ENCODE assay signal across 20 cellular contexts in the genomic region with DNA sequence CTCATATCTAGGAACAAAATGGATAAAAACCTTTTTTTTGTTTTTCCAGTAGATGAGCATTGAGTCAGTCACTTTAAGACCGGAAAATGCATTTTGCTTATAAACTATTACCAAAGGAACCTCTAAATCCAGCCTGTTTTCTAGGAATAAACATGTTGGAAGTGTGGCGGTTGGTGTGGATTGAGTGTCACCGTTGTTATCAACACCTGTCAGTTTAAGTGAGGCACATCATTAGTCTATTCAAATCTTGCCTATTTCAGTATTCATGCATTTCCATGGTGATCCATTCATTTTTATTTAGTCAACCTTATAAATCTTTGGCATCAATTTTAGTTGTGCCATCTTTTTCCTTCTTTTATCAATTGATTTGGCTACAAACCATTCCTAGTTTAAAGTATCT. TPM values are rescaled to one million over a fixed set of nuclear protein-coding genes. Genes with fewer than 3 reads are reported as not detected.
DNase-seq lines count a peak whose midpoint lies in the region; TF ChIP-seq lines count a peak whose summit lies in the region.
"Had no signal": no experiment of that assay in that cellular context is flagged by ENCODE, and none has a peak within 500 bp of the region (broad histone marks: within the 10 kb centered on the region; RNA-seq: fewer than 3 reads in every experiment).

No MANE protein-coding gene starts in this region.

- H3K4me1 Mint-ChIP-seq in MCF 10A (ENCODE audit: insufficient read depth, unreplicated experiment), result peaks cover 18% of the 10 kb centered on the region
- H3K4me1 Mint-ChIP-seq in glutamatergic neuron (ENCODE audit: low read depth, unreplicated experiment), result peaks cover 13% of the 10 kb centered on the region

- in situ Hi-C loops in mammary epithelial cell (cut with MboI; ENCODE audit: low sequenced_read_pairs in 2 of 2), result no loop called here

- H3K4me1 ChIP-seq in mammary epithelial cell (ENCODE audit: insufficient read depth, low read length) (peaks cover 14% of the 10 kb centered on the region), testis (no peaks in the 10 kb centered on the region)
- H3K4me1 ChIP-seq in effector memory CD4-positive, alpha-beta T cell (ENCODE audit: control insufficient read depth, insufficient read depth, low read length, poor library complexity, severe bottlenecking), result no peaks in the 10 kb centered on the region

- H3K36me3 ChIP-seq in mammary epithelial cell (ENCODE audit: insufficient read depth, low read length) (no peaks in the 10 kb centered on the region), testis (ENCODE audit: low read depth, missing control alignments) (no peaks in the 10 kb centered on the region)
- H3K36me3 ChIP-seq in effector memory CD4-positive, alpha-beta T cell (ENCODE audit: control insufficient read depth, insufficient read depth, low read length), result no peaks in the 10 kb centered on the region
- H3K36me3 ChIP-seq: BLaER1 had no signal

- POLR2A ChIA-PET in MCF 10A (lab: Yijun Ruan, JAX), result interaction anchor here (1.4 kb wide), 1 partner anchor 23 kb away, joined by 7 read pairs; no protein-coding TSS in a partner anchor

- intact Hi-C loops in MCF 10A (cut with micrococcal nuclease) (loop anchor here (10.0 kb wide), 3 partner anchors 97 to 377 kb away; no protein-coding TSS in a partner anchor), mammary epithelial cell (cut with micrococcal nuclease) (loop anchor here (10.0 kb wide), 1 partner anchor 377 kb away; no protein-coding TSS in a partner anchor), testis (cut with DNase I; ENCODE audit: low total_unique reads) (no loop called here)

- H3K4me3 Mint-ChIP-seq in MCF 10A (ENCODE audit: unreplicated experiment) (peak overlapping the region; percentile 84), glutamatergic neuron (ENCODE audit: unreplicated experiment) (peak overlapping the region; percentile 91)

- TF ChIP-seq CTCF in MCF 10A (IDR thresholded peaks at IDR 0.05; ENCODE audit: unreplicated experiment) (no peak), mammary epithelial cell (conservative IDR thresholded peaks at IDR 0.05 in 1 of 2, IDR thresholded peaks at IDR 0.05 in 1 of 2; ENCODE audit: extremely low read depth in 1 of 2, insufficient read depth in 1 of 2, low read depth in 1 of 2, low read length in 2 of 2) (no peak), glutamatergic neuron (IDR thresholded peaks at IDR 0.05; ENCODE audit: partially characterized antibody, unreplicated experiment) (no peak), testis (IDR thresholded peaks at IDR 0.05) (no peak), coronary artery (IDR thresholded peaks at IDR 0.05) (no peak)

- no peak overlapping the region for H3K9ac ChIP-seq in mammary epithelial cell (ENCODE audit: insufficient read depth, low read length)
- H3K9ac ChIP-seq: BLaER1, KMS-11 had no signal

- no peak overlapping the region for H3K4me2 ChIP-seq in mammary epithelial cell (ENCODE audit: insufficient read depth, low read depth, low read length)
- H3K4me2 ChIP-seq: BLaER1 had no signal

- no peak overlapping the region for H2AFZ ChIP-seq in mammary epithelial cell (ENCODE audit: low read depth, low read length)

- H3K27me3 Mint-ChIP-seq in MCF 10A (ENCODE audit: insufficient read depth, unreplicated experiment) (no peaks in the 10 kb centered on the region), glutamatergic neuron (ENCODE audit: unreplicated experiment) (peaks cover 13% of the 10 kb centered on the region)

- peaks cover 14% of the 10 kb centered on the region for H3K79me2 ChIP-seq in mammary epithelial cell (ENCODE audit: insufficient read depth, low read length)

- WGBS in mammary epithelial cell (ENCODE audit: low coverage, missing lambda C conversion rate), result 95% methylated on average over 3 of the region's 3 CpGs
- WGBS in testis, 2 donors, result 90 to 94% methylated on average over 3 of the region's 3 CpGs

- no peaks in the 10 kb centered on the region for H3K9me3 Mint-ChIP-seq in MCF 10A (ENCODE audit: unreplicated experiment)
- H3K9me3 Mint-ChIP-seq in glutamatergic neuron (ENCODE audit: unreplicated experiment), result peaks cover 10% of the 10 kb centered on the region
- H3K9me3 Mint-ChIP-seq: T-cell had no signal

- H3K9me3 ChIP-seq in mammary epithelial cell (replicated peaks; ENCODE audit: insufficient read depth, low read length), result no peaks in the 10 kb centered on the region
- no peaks in the 10 kb centered on the region for H3K9me3 ChIP-seq in effector memory CD4-positive, alpha-beta T cell (ENCODE audit: control insufficient read depth, low read length)
- H3K9me3 ChIP-seq in testis, result no peaks in the 10 kb centered on the region
- H3K9me3 ChIP-seq: BLaER1, Caco-2, SJCRH30 had no signal

- DNase-seq in MCF 10A (ENCODE audit: unreplicated experiment) (no peak), mammary epithelial cell (no peak), NCI-H526 treated with DMSO at 0.1 percent for 48 hours (lab: John Stamatoyannopoulos, UW) (peak; percentile 30), glutamatergic neuron (no peak), testis (no peak), coronary artery (ENCODE audit: low spot score) (no peak)
- DNase-seq in effector memory CD4-positive, alpha-beta T cell, result no peak
- DNase-seq: ACHN; Caco-2; CD4-positive, alpha-beta memory T cell; DMS 273 treated with DMSO at 0.1 percent for 48 hours; H9; NCI-H1694 treated with DMSO at 0.1 percent for 48 hours; NCI-H2081 treated with DMSO at 0.1 percent for 48 hours; NCI-H446; SJCRH30; T-cell had no signal

- H3K27ac ChIP-seq in mammary epithelial cell (ENCODE audit: insufficient read depth, low read depth, low read length), result no peak overlapping the region
- H3K27ac ChIP-seq in effector memory CD4-positive, alpha-beta T cell (ENCODE audit: insufficient read depth, low read length, poor library complexity, severe bottlenecking), result no peak overlapping the region
- H3K27ac ChIP-seq in testis, result no peak overlapping the region
- H3K27ac ChIP-seq in coronary artery, result no peak overlapping the region
- H3K27ac ChIP-seq: BLaER1, KMS-11, SJCRH30 had no signal

- H3K4me3 ChIP-seq in mammary epithelial cell (replicated peaks in 1 of 3; ENCODE audit: insufficient read depth in 1 of 3, low read depth in 2 of 3, low read length in 3 of 3), result no peak overlapping the region
- no peak overlapping the region for H3K4me3 ChIP-seq in effector memory CD4-positive, alpha-beta T cell (ENCODE audit: insufficient read depth, low read depth, low read length, poor library complexity, severe bottlenecking)
- no peak overlapping the region for H3K4me3 ChIP-seq in testis
- no peak overlapping the region for H3K4me3 ChIP-seq in coronary artery
- H3K4me3 ChIP-seq: BLaER1 had no signal

- dilution Hi-C loops in mammary epithelial cell (cut with HindIII; ENCODE audit: low sequenced_read_pairs), result no loop called here

- H3K27ac Mint-ChIP-seq in MCF 10A (ENCODE audit: low read depth, unreplicated experiment) (no peak overlapping the region), glutamatergic neuron (ENCODE audit: unreplicated experiment) (no peak overlapping the region)
- H3K27ac Mint-ChIP-seq: H9, T-cell had no signal

- no peaks in the 10 kb centered on the region for H4K20me1 ChIP-seq in mammary epithelial cell (ENCODE audit: insufficient read depth, low read length)

- H3K36me3 Mint-ChIP-seq in MCF 10A (ENCODE audit: insufficient read depth, unreplicated experiment) (peaks cover under 1% of the 10 kb centered on the region), glutamatergic neuron (ENCODE audit: unreplicated experiment) (no peaks in the 10 kb centered on the region)
- H3K36me3 Mint-ChIP-seq: CD4-positive, alpha-beta memory T cell; T-cell had no signal

- CTCF ChIA-PET in MCF 10A (lab: Yijun Ruan, JAX) (no interaction called here), mammary epithelial cell (lab: Charles Lee; ENCODE audit: low non-redundant PET) (no interaction called here)

- TF ChIP-seq POLR2A in testis (IDR thresholded peaks at IDR 0.05), result no peak

- BruUV-seq in MCF 10A (replicated peaks; lab: Mats Ljungman, UMichigan) (no TSS peak), mammary epithelial cell (replicated peaks; lab: Mats Ljungman, UMichigan) (no TSS peak)

- H3K27me3 ChIP-seq in mammary epithelial cell (ENCODE audit: insufficient read depth, low read length), result peaks cover 2% of the 10 kb centered on the region
- H3K27me3 ChIP-seq in effector memory CD4-positive, alpha-beta T cell (replicated peaks; ENCODE audit: control insufficient read depth, insufficient read depth, low read length, poor library complexity, severe bottlenecking), result peaks cover 14% of the 10 kb centered on the region
- no peaks in the 10 kb centered on the region for H3K27me3 ChIP-seq in testis
- H3K27me3 ChIP-seq: SJCRH30 had no signal

RNA-seq across cellular contexts. Expression of a gene that starts 3.3 kb away (rescaled TPM):
- total RNA-seq in MCF 10A (2022) (36.3 and 43.1 TPM in 2 replicates), mammary epithelial cell (10 to 100 TPM; 15.6 to 16.3 TPM), glutamatergic neuron (ENCODE audit: unreplicated experiment) (36.5 TPM), testis (10 to 100 TPM in 1 of 2 donors, 1 to 10 TPM in 1; 7.9 to 10.9 TPM)
- polyA plus RNA-seq in mammary epithelial cell (3.6 TPM), testis (ENCODE audit: insufficient read depth, low read depth, low replicate concordance) (3.3 TPM)
- polyA minus RNA-seq in mammary epithelial cell, result 0.93 TPM
- total RNA-seq: G401 had no signal
